In genomic region chr4:107825072-107825789, GRCh38 we compare ENCODE assay signal across 8 cellular contexts. TPM values are rescaled to one million over a fixed set of nuclear protein-coding genes. Genes with fewer than 3 reads are reported as not detected.
DNase-seq lines count a peak whose midpoint lies in the region; ATAC-seq and TF ChIP-seq lines count a peak whose summit lies in the region.

No MANE protein-coding gene starts in this region.

- H3K9me3 ChIP-seq in Panc1 (ENCODE audit: control insufficient read depth, insufficient read depth, low read depth, low read length): no peaks in the 10 kb centered on the region

- no peaks in the 10 kb centered on the region for H3K27me3 ChIP-seq in Panc1 (ENCODE audit: control insufficient read depth, insufficient read depth, low read length)

- CTCF ChIA-PET in AG04449 (lab: Yijun Ruan, JAX) (interaction anchor here (1.3 kb wide), 1 partner anchor 88 kb away, joined by 3 read pairs; no protein-coding TSS in a partner anchor), Panc1 (lab: Charles Lee) (no interaction called here)

- no TSS peak for BruUV-seq in Panc1 (replicated peaks; lab: Mats Ljungman, UMichigan)

- intact Hi-C loops in Panc1 (cut with micrococcal nuclease; ENCODE audit: unreplicated experiment): no loop called here

- H3K4me3 ChIP-seq in AG04449 (ENCODE audit: low read depth, low read length) (peak overlapping the region; percentile 76), Panc1 (ENCODE audit: low read depth in 2 of 2, low read length in 2 of 2) (peak overlapping the region; percentile 58 to 67)

- H3K27ac ChIP-seq in Panc1 (ENCODE audit: low read length): peak overlapping the region; percentile 77

- no peak for TF ChIP-seq CTCF in AG04449 (IDR thresholded peaks at IDR 0.05; ENCODE audit: insufficient read depth, low read length, missing control alignments)
- no peak; the same call in 1 of the 2 replicates for TF ChIP-seq CTCF in Panc1 (IDR thresholded peaks at IDR 0.05)

- no peaks in the 10 kb centered on the region for H3K36me3 ChIP-seq in Panc1 (ENCODE audit: control insufficient read depth, insufficient read depth, low read length)

- no peak for DNase-seq in AG04449 (ENCODE audit: low read depth, low spot score)
- no peak for DNase-seq in Panc1 (ENCODE audit: low read depth, low spot score)
- peak; percentile 50 for DNase-seq in cerebellum (ENCODE audit: low spot score)
- DNase-seq in kidney tubule cell (ENCODE audit: low spot score): peak; percentile 80
- peak; percentile 27 for DNase-seq in stimulated activated CD8-positive, alpha-beta memory T cell treated with anti-CD3 and anti-CD28 coated beads, Interleukin-4, amount 100 ng/mL, for 48 hours

- in situ Hi-C loops in Panc1 (cut with HindIII; ENCODE audit: low pct_unique_long_range_greater_than_20kb, low sequenced_read_pairs): no loop called here

- peak; percentile 18 for ATAC-seq in GM18858 (IDR thresholded peaks at IDR 0.05; ENCODE audit: unreplicated experiment)
- peak; percentile 33 for ATAC-seq in HG03066 (IDR thresholded peaks at IDR 0.05; ENCODE audit: low read depth, unreplicated experiment)
- peak; percentile 83 for ATAC-seq in Panc1
- no peak for ATAC-seq in activated CD4-positive, CD25-positive, alpha-beta regulatory T cell treated with anti-CD3 and anti-CD28 coated beads, Interleukin-2, amount 50 U/mL, for 24 hours

- POLR2A ChIA-PET in AG04449 (lab: Yijun Ruan, JAX): no interaction called here
- POLR2A ChIA-PET in Panc1 (lab: Charles Lee): no interaction called here

- peaks cover 5% of the 10 kb centered on the region for H3K4me1 ChIP-seq in Panc1 (ENCODE audit: control insufficient read depth, insufficient read depth, low read length)

RNA-seq across cellular contexts. Expression of gene SGMS2, which starts 0.5 kb away (rescaled TPM):
- total RNA-seq in Panc1 (2021; ENCODE audit: unreplicated experiment): 15.6 TPM
- polyA plus RNA-seq in Panc1 (2012; ENCODE audit: insufficient read length): 5.0 TPM
- total RNA-seq in cerebellum: 5.2 TPM

Comparison
In these comparisons a context has a peak if more than half of its experiments do, and no peak if none do; other contexts are left out.
1. DNase-seq: peak in cerebellum (single experiment), kidney tubule cell (single experiment) and stimulated activated CD8-positive, alpha-beta memory T cell treated with anti-CD3 and anti-CD28 coated beads, Interleukin-4, amount 100 ng/mL, for 48 hours (single experiment); none in AG04449 (single experiment) and Panc1 (single experiment).
2. ATAC-seq: peak in GM18858 (single experiment), HG03066 (single experiment) and Panc1 (single experiment); none in activated CD4-positive, CD25-positive, alpha-beta regulatory T cell treated with anti-CD3 and anti-CD28 coated beads, Interleukin-2, amount 50 U/mL, for 24 hours (0 of 2).